11 cellular contexts compared by ENCODE assay signal in the genomic region with DNA sequence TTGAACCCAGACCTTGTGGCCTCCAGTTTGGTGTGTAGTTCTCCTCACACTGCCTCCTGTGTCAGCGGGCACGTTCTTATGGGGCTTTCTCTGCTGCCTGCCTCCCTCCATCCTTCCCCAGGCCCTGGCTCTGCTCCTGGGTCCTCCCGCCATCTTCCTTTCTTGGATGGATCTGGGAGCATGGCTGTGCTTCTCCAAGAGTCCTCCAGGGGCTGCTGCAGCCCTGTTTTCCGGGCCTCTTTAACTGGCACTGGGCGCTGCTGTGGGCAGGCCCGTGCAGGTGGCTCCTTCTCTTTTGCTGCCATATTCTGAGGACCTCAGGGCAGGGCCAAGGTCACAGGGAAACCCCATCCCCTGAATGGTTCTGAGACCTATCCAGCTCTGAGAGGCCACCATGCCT. TPM values are rescaled to one million over a fixed set of nuclear protein-coding genes. Genes with fewer than 3 reads are reported as not detected.
A peak's percentile ranks its signal among the peaks of the same experiment; 100 is the strongest.
DNase-seq lines count a peak whose midpoint lies in the region; ATAC-seq and TF ChIP-seq lines count a peak whose summit lies in the region.
"Had no signal": no experiment of that assay in that cellular context is flagged by ENCODE, and none has a peak within 500 bp of the region (broad histone marks: within the 10 kb centered on the region; RNA-seq: fewer than 3 reads in every experiment).

No MANE protein-coding gene starts in this region.

- peak; percentile 47 for TF ChIP-seq CTCF in NB4 (IDR thresholded peaks at IDR 0.05; ENCODE audit: low read depth, low read length)
- peak; percentile 35 for TF ChIP-seq CTCF in brain microvascular endothelial cell (IDR thresholded peaks at IDR 0.05; ENCODE audit: low read depth, low read length, missing control alignments)
- peak; percentile 30 for TF ChIP-seq CTCF in osteoblast (IDR thresholded peaks at IDR 0.05; ENCODE audit: extremely low read depth, low read depth, low read length)

- ATAC-seq in HG03045 (IDR thresholded peaks at IDR 0.05; ENCODE audit: unreplicated experiment) (no peak), GM18861 (IDR thresholded peaks at IDR 0.05; ENCODE audit: unreplicated experiment) (no peak)

- no peaks in the 10 kb centered on the region for H3K4me1 ChIP-seq in osteoblast (ENCODE audit: insufficient read depth, low read length)

- H3K79me2 ChIP-seq in osteoblast (ENCODE audit: insufficient read depth, low read length), result no peaks in the 10 kb centered on the region

- DNase-seq in NCI-H526 (lab: John Stamatoyannopoulos, UW) (peak; percentile 23 to 61), NCI-H526 treated with DMSO at 0.1 percent for 48 hours (lab: John Stamatoyannopoulos, UW) (no peak), NB4 (ENCODE audit: low read depth) (peak; percentile 32), brain microvascular endothelial cell (no peak), osteoblast (ENCODE audit: insufficient read length, low spot score, missing footprints) (no peak), DMS79 treated with DMSO at 0.1 percent for 48 hours (lab: John Stamatoyannopoulos, UW) (no peak)
- DNase-seq: activated B cell treated with CpG ODN at 0.5 μM for 24 hours, Kasumi-1 had no signal

- H3K27me3 ChIP-seq in brain microvascular endothelial cell (replicated peaks) (no peaks in the 10 kb centered on the region), osteoblast (ENCODE audit: insufficient read depth, low read length) (no peaks in the 10 kb centered on the region)
- H3K27me3 ChIP-seq: tibial nerve had no signal

- no peak overlapping the region for H2AFZ ChIP-seq in osteoblast (ENCODE audit: low read length)

- in situ Hi-C loops in brain microvascular endothelial cell (cut with HindIII; ENCODE audit: low pct_ligation_motif_present, low sequenced_read_pairs), result no loop called here

- H3K36me3 ChIP-seq in brain microvascular endothelial cell (replicated peaks), result no peaks in the 10 kb centered on the region
- H3K36me3 ChIP-seq in osteoblast (ENCODE audit: insufficient read depth, low read length), result no peaks in the 10 kb centered on the region

- H3K9me3 ChIP-seq in osteoblast (ENCODE audit: low read depth, low read length), result no peaks in the 10 kb centered on the region
- H3K9me3 ChIP-seq: tibial nerve had no signal

- H3K4me3 ChIP-seq in NB4 (ENCODE audit: low read depth, low read length) (no peak overlapping the region), brain microvascular endothelial cell (ENCODE audit: low read depth, low read length) (no peak overlapping the region), osteoblast (ENCODE audit: insufficient read depth, low read length) (no peak overlapping the region)
- H3K4me3 ChIP-seq: tibial nerve had no signal

- H3K27ac ChIP-seq in brain microvascular endothelial cell (no peak overlapping the region), osteoblast (ENCODE audit: low read depth, low read length) (no peak overlapping the region)

- no peak overlapping the region for H3K4me2 ChIP-seq in osteoblast (ENCODE audit: insufficient read depth, low read length)

- no peaks in the 10 kb centered on the region for H4K20me1 ChIP-seq in osteoblast (ENCODE audit: insufficient read depth, low read length)

- TF ChIP-seq POLR2A in NB4 (IDR thresholded peaks at IDR 0.05; ENCODE audit: extremely low read depth, insufficient read length), result no peak

RNA-seq across cellular contexts. Expression of gene THNSL2, which starts 17.8 kb away (rescaled TPM):
- 12.3 and 13.3 TPM in 2 replicates for total RNA-seq in osteoblast

Comparison
In these comparisons a context has a peak if more than half of its experiments do, and no peak if none do; other contexts are left out.
1. DNase-seq: peak in NCI-H526 (2 of 2) and NB4 (single experiment); none in NCI-H526 treated with DMSO at 0.1 percent for 48 hours (single experiment), brain microvascular endothelial cell (single experiment), osteoblast (single experiment) and DMS79 treated with DMSO at 0.1 percent for 48 hours (single experiment).
2. Peak in every context shown above with its lines, with median percentiles within 50 percentile points of each other: CTCF ChIP-seq.